Comparison of ENCODE assay signal across 8 cellular contexts in the genomic region with DNA sequence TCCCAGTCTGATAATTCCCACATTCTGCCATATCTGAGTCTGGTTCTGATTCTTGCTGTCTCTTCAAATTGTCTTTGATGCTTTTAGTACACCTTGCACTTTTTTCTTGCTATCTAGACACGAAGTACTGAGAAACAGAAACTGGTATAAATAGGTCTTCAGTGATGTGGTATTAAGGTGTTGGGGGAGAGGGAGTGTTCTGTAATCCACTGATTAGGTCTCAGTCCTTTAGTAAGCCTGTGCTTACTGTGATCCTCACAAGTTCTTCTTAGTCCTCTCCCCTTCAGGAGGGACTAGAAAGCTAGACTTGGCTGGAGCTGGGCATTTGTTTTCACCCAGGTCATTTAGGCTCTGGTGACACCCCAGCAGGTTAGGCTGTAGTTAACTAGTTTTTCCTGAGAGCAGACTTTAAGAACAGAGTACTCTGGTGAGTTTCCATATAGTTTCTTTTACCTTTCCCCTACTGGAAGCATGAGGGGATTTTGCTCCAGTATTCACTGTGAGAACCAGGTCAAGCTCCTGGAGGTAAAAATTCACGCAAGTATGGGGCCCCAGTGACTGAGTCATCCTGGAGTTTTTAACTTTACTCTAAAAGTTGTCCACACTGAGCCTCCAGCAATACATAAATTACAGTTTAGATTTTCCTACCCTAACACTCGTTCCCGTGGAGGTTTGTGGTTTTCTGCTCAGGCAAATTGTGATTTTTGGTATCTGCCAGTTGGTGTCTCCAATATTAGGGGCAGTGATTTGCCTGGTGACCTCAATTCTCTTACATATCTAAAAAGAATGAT.
DNase-seq lines count a peak whose midpoint lies in the region; ATAC-seq and TF ChIP-seq lines count a peak whose summit lies in the region.

No MANE protein-coding gene starts in this region.

- H3K27me3 Mint-ChIP-seq in activated naive CD8-positive, alpha-beta T cell treated with anti-CD3 and anti-CD28 coated beads, Interleukin-2, amount 50 U/mL, for 24 hours: no peaks in the 10 kb centered on the region

- H3K27ac Mint-ChIP-seq in activated naive CD8-positive, alpha-beta T cell treated with anti-CD3 and anti-CD28 coated beads, Interleukin-2, amount 50 U/mL, for 24 hours: peak overlapping the region; percentile 43

- peaks cover 3% of the 10 kb centered on the region for H3K9me3 Mint-ChIP-seq in activated naive CD8-positive, alpha-beta T cell treated with anti-CD3 and anti-CD28 coated beads, Interleukin-2, amount 50 U/mL, for 24 hours

- peaks cover 34% of the 10 kb centered on the region for H3K4me1 ChIP-seq in HUES48 (ENCODE audit: control insufficient read depth, insufficient read depth, low read length)

- no peak overlapping the region for H3K4me3 ChIP-seq in HUES48 (ENCODE audit: low read depth, low read length)

- no peak for TF ChIP-seq CTCF in GM13977 (IDR thresholded peaks at IDR 0.05; ENCODE audit: extremely low read depth, insufficient read depth, missing control alignments)

- no peak overlapping the region for H3K9ac ChIP-seq in HUES48 (ENCODE audit: low read depth, low read length)

- H3K36me3 Mint-ChIP-seq in activated naive CD8-positive, alpha-beta T cell treated with anti-CD3 and anti-CD28 coated beads, Interleukin-2, amount 50 U/mL, for 24 hours (ENCODE audit: low read depth): peaks cover 21% of the 10 kb centered on the region

- peak overlapping the region; percentile 59 for H3K27ac ChIP-seq in HUES48 (ENCODE audit: low read depth, low read length)

- intact Hi-C loops in left cardiac atrium (cut with DNase I): no loop called here

- DNase-seq in GM13977 (ENCODE audit: low spot score): peak; percentile 33
- no peak for DNase-seq in activated naive CD8-positive, alpha-beta T cell treated with anti-CD3 and anti-CD28 coated beads, Interleukin-2, amount 50 U/mL, for 24 hours
- DNase-seq in NCI-H1048 (lab: John Stamatoyannopoulos, UW): no peak
- no peak for DNase-seq in left cardiac atrium
- no peak for DNase-seq in activated effector memory CD4-positive, alpha-beta T cell treated with anti-CD3 and anti-CD28 coated beads, Interleukin-2, amount 50 U/mL, for 16 hours
- DNase-seq in HuH-7.5 (ENCODE audit: low spot score): no peak

- H3K4me1 Mint-ChIP-seq in activated naive CD8-positive, alpha-beta T cell treated with anti-CD3 and anti-CD28 coated beads, Interleukin-2, amount 50 U/mL, for 24 hours: peaks cover 59% of the 10 kb centered on the region

- in situ Hi-C loops in GM13977 (cut with MboI; ENCODE audit: low pct_unique_long_range_greater_than_20kb, low sequenced_read_pairs, unreplicated experiment): no loop called here

- no peaks in the 10 kb centered on the region for H3K9me3 ChIP-seq in HUES48 (ENCODE audit: control insufficient read depth, insufficient read depth, low read length)

- H3K27me3 ChIP-seq in HUES48 (ENCODE audit: control insufficient read depth, insufficient read depth, low read length): no peaks in the 10 kb centered on the region

- peak overlapping the region; percentile 1 for H3K4me3 Mint-ChIP-seq in activated naive CD8-positive, alpha-beta T cell treated with anti-CD3 and anti-CD28 coated beads, Interleukin-2, amount 50 U/mL, for 24 hours

- peak; percentile 87 for ATAC-seq in GM21717 (IDR thresholded peaks at IDR 0.05; ENCODE audit: unreplicated experiment)
- ATAC-seq in activated naive CD8-positive, alpha-beta T cell treated with anti-CD3 and anti-CD28 coated beads, Interleukin-2, amount 50 U/mL, for 24 hours: peak; percentile 69
- no peak for ATAC-seq in left cardiac atrium

- H3K36me3 ChIP-seq in HUES48 (ENCODE audit: control insufficient read depth, insufficient read depth, low read length): no peaks in the 10 kb centered on the region

Comparison
In these comparisons a context has a peak if more than half of its experiments do, and no peak if none do; other contexts are left out.
1. ATAC-seq: peak in GM21717 (single experiment) and activated naive CD8-positive, alpha-beta T cell treated with anti-CD3 and anti-CD28 coated beads, Interleukin-2, amount 50 U/mL, for 24 hours (single experiment); none in left cardiac atrium (0 of 2).